In genomic region chr13:76982051-76982450, GRCh38 we compare ENCODE assay signal across 1 cellular context.
A peak's percentile ranks its signal among the peaks of the same experiment; 100 is the strongest.
TF ChIP-seq lines count a peak whose summit lies in the region.

No MANE protein-coding gene starts in this region.

TF ChIP-seq in HepG2, 621 proteins besides CTCF, POLR2A, EP300 and RAD21 (continued from another document):
- TF ChIP-seq, protein P1, sequence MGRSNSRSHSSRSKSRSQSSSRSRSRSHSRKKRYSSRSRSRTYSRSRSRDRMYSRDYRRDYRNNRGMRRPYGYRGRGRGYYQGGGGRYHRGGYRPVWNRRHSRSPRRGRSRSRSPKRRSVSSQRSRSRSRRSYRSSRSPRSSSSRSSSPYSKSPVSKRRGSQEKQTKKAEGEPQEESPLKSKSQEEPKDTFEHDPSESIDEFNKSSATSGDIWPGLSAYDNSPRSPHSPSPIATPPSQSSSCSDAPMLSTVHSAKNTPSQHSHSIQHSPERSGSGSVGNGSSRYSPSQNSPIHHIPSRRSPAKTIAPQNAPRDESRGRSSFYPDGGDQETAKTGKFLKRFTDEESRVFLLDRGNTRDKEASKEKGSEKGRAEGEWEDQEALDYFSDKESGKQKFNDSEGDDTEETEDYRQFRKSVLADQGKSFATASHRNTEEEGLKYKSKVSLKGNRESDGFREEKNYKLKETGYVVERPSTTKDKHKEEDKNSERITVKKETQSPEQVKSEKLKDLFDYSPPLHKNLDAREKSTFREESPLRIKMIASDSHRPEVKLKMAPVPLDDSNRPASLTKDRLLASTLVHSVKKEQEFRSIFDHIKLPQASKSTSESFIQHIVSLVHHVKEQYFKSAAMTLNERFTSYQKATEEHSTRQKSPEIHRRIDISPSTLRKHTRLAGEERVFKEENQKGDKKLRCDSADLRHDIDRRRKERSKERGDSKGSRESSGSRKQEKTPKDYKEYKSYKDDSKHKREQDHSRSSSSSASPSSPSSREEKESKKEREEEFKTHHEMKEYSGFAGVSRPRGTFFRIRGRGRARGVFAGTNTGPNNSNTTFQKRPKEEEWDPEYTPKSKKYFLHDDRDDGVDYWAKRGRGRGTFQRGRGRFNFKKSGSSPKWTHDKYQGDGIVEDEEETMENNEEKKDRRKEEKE (IDR thresholded peaks at IDR 0.05), result no peak
- TF ChIP-seq KMT2A (CRISPR knock-in tag; IDR thresholded peaks at IDR 0.05) (no peak), ZBTB43 (CRISPR knock-in tag; conservative IDR thresholded peaks at IDR 0.05) (0 out of 2 replicates have a peak, but pooled peaks have one; percentile 39), ZNF619 (CRISPR knock-in tag; IDR thresholded peaks at IDR 0.05) (no peak), MIER3 (CRISPR knock-in tag; IDR thresholded peaks at IDR 0.05; ENCODE audit: borderline replicate concordance) (0 out of 2 replicates have a peak, but pooled peaks have one; percentile 22), SNAPC2 (CRISPR knock-in tag; IDR thresholded peaks at IDR 0.05) (no peak), ZFY (CRISPR knock-in tag; IDR thresholded peaks at IDR 0.05) (no peak), MXI1 (IDR thresholded peaks at IDR 0.05; ENCODE audit: borderline replicate concordance, low read depth, low read length) (peak; percentile 41; the same call in 1 of the 3 replicates)
